ENCODE assay signal across 23 cellular contexts in genomic region chr2:45218298-45218697, GRCh38.
"Had no signal": no experiment of that assay in that cellular context is flagged by ENCODE, and none has a peak within 500 bp of the region (broad histone marks: within the 10 kb centered on the region; RNA-seq: fewer than 3 reads in every experiment).

No MANE protein-coding gene starts in this region.

- H3K9me3 ChIP-seq: MG63, Peyer's patch, SJSA1, SK-N-SH had no signal

- H3K4me2 ChIP-seq: SK-N-SH had no signal

- H3K4me1 ChIP-seq: Peyer's patch, SJSA1 had no signal

- H3K4me3 ChIP-seq: MG63, Peyer's patch, SJSA1 had no signal

- H3K9ac ChIP-seq: SK-N-SH had no signal

- H3K27me3 ChIP-seq: MG63, Peyer's patch, SJSA1 had no signal

- H3K36me3 ChIP-seq: MG63, Peyer's patch, SJSA1 had no signal

- H3K27ac ChIP-seq: Peyer's patch, SJSA1 had no signal

- DNase-seq: Kasumi-1, KG1, MG63, NCI-H1048, NCI-H1105 treated with DMSO at 0.1 percent for 48 hours, NCI-H1436, NCI-H1694, NCI-H187, NCI-H1930, NCI-H2081 treated with DMSO at 0.1 percent for 48 hours, NCI-H2171, NCI-H226, NCI-H446 treated with DMSO at 0.1 percent for 48 hours, NCI-H524, NCI-H526, NCI-H774, Peyer's patch, Right ventricle myocardium superior, RPMI8226, SHP77 treated with DMSO at 0.1 percent for 48 hours, SK-N-SH, SW 1271 had no signal
